Comparison of ENCODE assay signal across 38 cellular contexts in genomic region chr5:3622961-3623360, GRCh38. TPM values are rescaled to one million over a fixed set of nuclear protein-coding genes. Genes with fewer than 3 reads are reported as not detected.
"Had no signal": no experiment of that assay in that cellular context is flagged by ENCODE, and none has a peak within 500 bp of the region (broad histone marks: within the 10 kb centered on the region; RNA-seq: fewer than 3 reads in every experiment).

No MANE protein-coding gene starts in this region.

- H3K27ac ChIP-seq: KMS-11 had no signal

- H3K4me3 ChIP-seq: MG63 had no signal

- DNase-seq: Karpas-422, Kasumi-1, KBM-7, KG1, MG63, MM.1S, MV-4-11, NCI-H1048, NCI-H1092, NCI-H1092 treated with DMSO at 0.1 percent for 48 hours, NCI-H1105, NCI-H1105 treated with DMSO at 0.1 percent for 48 hours, NCI-H1417, NCI-H1417 treated with DMSO at 0.1 percent for 48 hours, NCI-H1436, NCI-H1436 treated with DMSO at 0.1 percent for 48 hours, NCI-H146, NCI-H1694, NCI-H1694 treated with DMSO at 0.1 percent for 48 hours, NCI-H187, NCI-H187 treated with DMSO at 0.1 percent for 48 hours, NCI-H1930, NCI-H2029, NCI-H2029 treated with DMSO at 0.1 percent for 48 hours, NCI-H2081, NCI-H2081 treated with DMSO at 0.1 percent for 48 hours, NCI-H2107, NCI-H2171, NCI-H2171 treated with DMSO at 0.1 percent for 48 hours, NCI-H2227 treated with DMSO at 0.1 percent for 48 hours, NCI-H226, NCI-H345, NCI-H446, NCI-H446 treated with DMSO at 0.1 percent for 48 hours, NCI-H510A had no signal

- H3K9me3 ChIP-seq: MG63 had no signal

- H3K27me3 ChIP-seq: MG63 had no signal

- H3K4me2 ChIP-seq: KMS-11 had no signal

- H3K36me3 ChIP-seq: MG63 had no signal

- H3K9ac ChIP-seq: KMS-11 had no signal

RNA-seq across cellular contexts. Expression of gene IRX1, which starts 27.3 kb away (rescaled TPM):
- total RNA-seq: LHCN-M2, NCI-H460 had no signal
